In genomic region chr1:38997901-38998190, GRCh38 we compare ENCODE assay signal across 15 cellular contexts. TPM values are rescaled to one million over a fixed set of nuclear protein-coding genes. Genes with fewer than 3 reads are reported as not detected.
DNase-seq lines count a peak whose midpoint lies in the region; ATAC-seq and TF ChIP-seq lines count a peak whose summit lies in the region.
"Had no signal": no experiment of that assay in that cellular context is flagged by ENCODE, and none has a peak within 500 bp of the region (broad histone marks: within the 10 kb centered on the region; RNA-seq: fewer than 3 reads in every experiment).

No MANE protein-coding gene starts in this region.

- CTCF ChIA-PET in CD4-positive, alpha-beta memory T cell (lab: Charles Lee; ENCODE audit: partially characterized antibody), result interaction anchor here (0.6 to 1.5 kb wide), 6 partner anchors 20 to 160 kb away, joined by 3 to 5 read pairs (median 3); partner anchors contain the start of gene NDUFS5

- no peaks in the 10 kb centered on the region for H3K27me3 ChIP-seq in CD4-positive, alpha-beta memory T cell (ENCODE audit: insufficient read depth, low read length)
- H3K27me3 ChIP-seq in esophagus muscularis mucosa (no peaks in the 10 kb centered on the region), esophagus squamous epithelium (no peaks in the 10 kb centered on the region)
- H3K27me3 ChIP-seq: brain microvascular endothelial cell had no signal

- POLR2A ChIA-PET in CD4-positive, alpha-beta memory T cell (lab: Charles Lee; ENCODE audit: partially characterized antibody), result interaction anchor here (0.7 to 2.9 kb wide), 7 partner anchors 9 to 138 kb away, joined by 3 to 28 read pairs (median 8); partner anchors contain the start of genes NDUFS5 and RRAGC

- 46% methylated on average over 3 of the region's 3 CpGs for whole genome bisulfite sequencing in esophagus muscularis mucosa
- 52% methylated on average over 3 of the region's 3 CpGs for WGBS in esophagus squamous epithelium, 2 donors

- no peak for TF ChIP-seq POLR2A in esophagus muscularis mucosa (IDR thresholded peaks at IDR 0.05; ENCODE audit: low read depth)
- no peak for TF ChIP-seq POLR2A in esophagus squamous epithelium (IDR thresholded peaks at IDR 0.05)

- H3K36me3 ChIP-seq in CD4-positive, alpha-beta memory T cell (ENCODE audit: insufficient read depth, low read length), result peaks cover 38% of the 10 kb centered on the region
- H3K36me3 ChIP-seq in esophagus muscularis mucosa (peaks cover 25 to 66% (median 53%) of the 10 kb centered on the region in 4 donors), esophagus squamous epithelium (peaks cover 0 to 56% (median 26%) of the 10 kb centered on the region in 3 donors)

- H3K27ac Mint-ChIP-seq in CD4-positive, alpha-beta memory T cell, result peak overlapping the region; percentile 82 to 94 (median 91)
- peak overlapping the region in 2 of 3 donors; percentile 63 to 80 for H3K27ac Mint-ChIP-seq in IgD-negative memory B cell
- peak overlapping the region; percentile 64 for H3K27ac Mint-ChIP-seq in osteocyte (ENCODE audit: unreplicated experiment)

- ATAC-seq in left colon (no peak), HG03571 (IDR thresholded peaks at IDR 0.05; ENCODE audit: unreplicated experiment) (no peak), GM19395 (IDR thresholded peaks at IDR 0.05; ENCODE audit: unreplicated experiment) (no peak)

- H3K4me3 ChIP-seq in CD4-positive, alpha-beta memory T cell (ENCODE audit: low read length in 2 of 2), result peak overlapping the region; percentile 3 to 11
- peak overlapping the region in 1 of 4 donors; percentile 4 for H3K4me3 ChIP-seq in esophagus muscularis mucosa
- peak overlapping the region in 1 of 4 donors; percentile 1 for H3K4me3 ChIP-seq in esophagus squamous epithelium
- H3K4me3 ChIP-seq: SK-N-MC had no signal

- peak overlapping the region; percentile 69 to 92 (median 86) for H3K4me3 Mint-ChIP-seq in CD4-positive, alpha-beta memory T cell
- H3K4me3 Mint-ChIP-seq in IgD-negative memory B cell, result peak overlapping the region in 1 of 4 donors; percentile 60
- no peak overlapping the region for H3K4me3 Mint-ChIP-seq in osteocyte (ENCODE audit: unreplicated experiment)

- peaks cover 36 to 81% (median 57%) of the 10 kb centered on the region in 4 donors for H3K4me1 Mint-ChIP-seq in CD4-positive, alpha-beta memory T cell
- peaks cover 20 to 35% (median 24%) of the 10 kb centered on the region in 3 donors for H3K4me1 Mint-ChIP-seq in IgD-negative memory B cell
- peaks cover 30% of the 10 kb centered on the region for H3K4me1 Mint-ChIP-seq in osteocyte (ENCODE audit: unreplicated experiment)

- intact Hi-C loops in CD4-positive, alpha-beta memory T cell (cut with micrococcal nuclease), result loop anchor here (1.0 to 10.0 kb wide), 3 partner anchors 19 to 197 kb away; partner anchors contain the start of gene NDUFS5
- intact Hi-C loops in esophagus muscularis mucosa (cut with DNase I), result no loop called here
- intact Hi-C loops in esophagus squamous epithelium (cut with DNase I), result no loop called here
- intact Hi-C loops in left colon (cut with DNase I, micrococcal nuclease), result no loop called here

- H3K27ac ChIP-seq in CD4-positive, alpha-beta memory T cell (ENCODE audit: low read depth, low read length), result peak overlapping the region; percentile 22
- H3K27ac ChIP-seq in esophagus muscularis mucosa (replicated peaks in 1 of 4) (peak overlapping the region; percentile 25 to 45 (median 39)), esophagus squamous epithelium (peak overlapping the region in 2 of 4 donors; percentile 64 to 73)
- H3K27ac ChIP-seq: brain microvascular endothelial cell, KMS-11, SK-N-MC had no signal

- TF ChIP-seq CTCF in esophagus muscularis mucosa (IDR thresholded peaks at IDR 0.05) (no peak), osteocyte (IDR thresholded peaks at IDR 0.05) (no peak), esophagus squamous epithelium (IDR thresholded peaks at IDR 0.05) (no peak)

- TF ChIP-seq EP300 in esophagus muscularis mucosa (IDR thresholded peaks at IDR 0.05), result no peak

- peaks cover 42 to 60% of the 10 kb centered on the region in 2 donors for H3K36me3 Mint-ChIP-seq in CD4-positive, alpha-beta memory T cell
- H3K36me3 Mint-ChIP-seq in IgD-negative memory B cell, result peaks cover 2% of the 10 kb centered on the region
- peaks cover 41% of the 10 kb centered on the region for H3K36me3 Mint-ChIP-seq in osteocyte (ENCODE audit: unreplicated experiment)

- no peaks in the 10 kb centered on the region for H3K9me3 Mint-ChIP-seq in CD4-positive, alpha-beta memory T cell
- H3K9me3 Mint-ChIP-seq in IgD-negative memory B cell (no peaks in the 10 kb centered on the region), osteocyte (ENCODE audit: unreplicated experiment) (no peaks in the 10 kb centered on the region)

- DNase-seq in CD4-positive, alpha-beta memory T cell, result no peak
- DNase-seq in esophagus muscularis mucosa (ENCODE audit: extremely low spot score) (no peak), osteocyte (ENCODE audit: extremely low spot score, unreplicated experiment) (no peak), esophagus squamous epithelium (lab: John Stamatoyannopoulos, UW) (no peak), left colon (no peak)
- DNase-seq: brain microvascular endothelial cell; HCEC 1CT; islet precursor cell; NCI-H2029; NK-92 treated with Interleukin-12 subunit alpha and Interleukin-12 subunit beta, amount 100 ng/mL, for 24 hours had no signal

- H3K4me1 ChIP-seq in CD4-positive, alpha-beta memory T cell (ENCODE audit: insufficient read depth, low read length), result peaks cover 69% of the 10 kb centered on the region
- H3K4me1 ChIP-seq in esophagus muscularis mucosa (peaks cover 36 to 60% (median 50%) of the 10 kb centered on the region in 4 donors), esophagus squamous epithelium (peaks cover 34 to 86% (median 35%) of the 10 kb centered on the region in 3 donors)

- H3K9me3 ChIP-seq in CD4-positive, alpha-beta memory T cell (ENCODE audit: control insufficient read depth in 1 of 2, low read length in 2 of 2), result no peaks in the 10 kb centered on the region
- H3K9me3 ChIP-seq in esophagus muscularis mucosa (no peaks in the 10 kb centered on the region), esophagus squamous epithelium (no peaks in the 10 kb centered on the region)

- H3K27me3 Mint-ChIP-seq in CD4-positive, alpha-beta memory T cell, result no peaks in the 10 kb centered on the region
- H3K27me3 Mint-ChIP-seq in IgD-negative memory B cell (no peaks in the 10 kb centered on the region), osteocyte (ENCODE audit: unreplicated experiment) (no peaks in the 10 kb centered on the region)

RNA-seq across cellular contexts. Expression of gene AKIRIN1, which starts 6.8 kb away (rescaled TPM):
- 10 to 100 TPM; 79.6 to 84.9 TPM for total RNA-seq in CD4-positive, alpha-beta memory T cell
- polyA plus RNA-seq in CD4-positive, alpha-beta memory T cell, result 100 to 1,000 TPM; 129 to 131 TPM
- polyA plus RNA-seq in IgD-negative memory B cell, result 75.8 TPM
- total RNA-seq in esophagus muscularis mucosa, result 10 to 100 TPM; 59.0 to 93.1 (median 69.2) TPM
- total RNA-seq in osteocyte, result 42.5 and 42.7 TPM in 2 replicates
- 10 to 100 TPM; 23.5 to 30.0 (median 27.1) TPM for total RNA-seq in esophagus squamous epithelium
- 10 to 100 TPM; 51.1 to 59.0 TPM for total RNA-seq in left colon

RNA-seq across cellular contexts. Expression of gene NDUFS5, which starts 28.3 kb away (rescaled TPM):
- 100 to 1,000 TPM; 122 to 125 TPM for total RNA-seq in CD4-positive, alpha-beta memory T cell
- 100 to 1,000 TPM; 616 to 665 TPM for polyA plus RNA-seq in CD4-positive, alpha-beta memory T cell
- 312 TPM for polyA plus RNA-seq in IgD-negative memory B cell
- 100 to 1,000 TPM; 274 to 655 (median 373) TPM for total RNA-seq in esophagus muscularis mucosa
- total RNA-seq in osteocyte, result 146 and 157 TPM in 2 replicates
- total RNA-seq in esophagus squamous epithelium, result 100 to 1,000 TPM; 300 to 496 (median 418) TPM
- total RNA-seq in left colon, result 100 to 1,000 TPM; 171 to 193 TPM

RNA-seq across cellular contexts. Expression of gene RHBDL2, which starts 56.2 kb away (rescaled TPM):
- not detected for total RNA-seq in CD4-positive, alpha-beta memory T cell
- not detected for polyA plus RNA-seq in CD4-positive, alpha-beta memory T cell
- not detected for polyA plus RNA-seq in IgD-negative memory B cell
- total RNA-seq in esophagus muscularis mucosa (not detected), osteocyte (not detected in 2 replicates), esophagus squamous epithelium (10 to 100 TPM; 11.6 to 23.0 (median 17.4) TPM), left colon (10 to 100 TPM; 35.1 to 43.3 TPM)

Comparison
In these comparisons a context has a peak if more than half of its experiments do, and no peak if none do; other contexts are left out.
1. RNA of gene RHBDL2, which starts 56.2 kb away (total RNA-seq): 35.1 to 43.3 TPM in left colon and 11.6 to 23.0 TPM in esophagus squamous epithelium; not detected in esophagus muscularis mucosa, not detected in CD4-positive, alpha-beta memory T cell and not detected in osteocyte; every median in the first group is over 4 times any median in the second.
2. Peak in every context shown above with its lines, with median percentiles within 50 percentile points of each other: H3K27ac Mint-ChIP-seq.